In the genomic region with DNA sequence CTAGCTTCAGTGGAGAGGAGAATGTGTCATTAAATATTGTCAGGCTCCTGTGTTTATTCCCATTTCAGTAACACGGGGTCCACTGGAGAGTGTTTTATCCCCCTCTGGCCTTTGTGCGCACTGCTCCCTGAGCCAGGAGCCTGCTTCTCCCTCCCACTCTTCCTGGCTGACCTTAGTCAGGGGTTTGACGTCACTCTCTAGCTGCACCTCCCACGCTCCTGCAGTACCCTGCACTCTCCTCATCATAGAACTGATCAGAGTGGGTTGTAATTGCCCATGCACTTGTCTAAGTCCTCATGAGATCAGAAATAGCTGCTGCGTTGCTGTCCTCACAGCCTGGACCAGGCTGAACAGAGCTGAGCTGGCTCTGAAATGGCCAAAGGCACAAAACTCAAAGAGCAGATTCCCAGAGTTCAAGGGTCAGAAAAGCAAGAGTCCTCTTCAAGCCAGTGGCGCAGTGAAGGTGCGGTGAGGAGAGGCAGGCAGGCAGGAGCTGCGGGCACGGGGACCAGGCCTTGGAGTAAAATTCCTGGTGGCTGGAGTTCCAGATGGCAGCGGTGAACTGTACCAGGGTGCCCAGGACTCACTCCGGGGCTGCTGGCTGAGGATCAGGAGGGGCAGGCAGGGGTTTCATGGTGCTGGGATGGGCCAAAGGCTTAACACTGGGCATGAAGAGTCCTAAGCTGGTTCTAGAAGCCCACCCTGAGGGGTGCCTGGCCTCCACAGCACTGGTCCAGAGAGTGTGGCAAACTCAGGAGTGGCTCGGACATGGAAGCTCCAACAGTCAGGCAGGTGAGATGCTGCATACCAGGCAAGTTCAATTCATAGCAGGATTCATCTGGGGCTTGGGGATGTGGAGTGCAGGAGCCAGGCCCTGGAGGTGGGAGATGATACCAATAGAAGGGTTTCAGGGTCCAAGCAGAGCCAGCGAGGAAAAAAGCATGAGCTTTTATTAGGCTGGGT, we compare ENCODE assay signal across 13 cellular contexts.
DNase-seq lines count a peak whose midpoint lies in the region; ATAC-seq and TF ChIP-seq lines count a peak whose summit lies in the region.
"Had no signal": no experiment of that assay in that cellular context is flagged by ENCODE, and none has a peak within 500 bp of the region (broad histone marks: within the 10 kb centered on the region; RNA-seq: fewer than 3 reads in every experiment).

No MANE protein-coding gene starts in this region.

- peaks cover 13% of the 10 kb centered on the region for H3K4me1 Mint-ChIP-seq in nephron progenitor cell
- H3K4me1 Mint-ChIP-seq: activated naive CD8-positive, alpha-beta T cell treated with anti-CD3 and anti-CD28 coated beads, Interleukin-2, amount 10 ng/mL, durations not matched to agents 7 days and 5 days; B cell had no signal

- DNase-seq in DMS153 treated with DMSO at 0.1 percent for 48 hours (lab: John Stamatoyannopoulos, UW; ENCODE audit: unreplicated experiment) (peak; percentile 50), NCI-H1092 treated with DMSO at 0.1 percent for 48 hours (lab: John Stamatoyannopoulos, UW) (peak; percentile 86), ecto neural progenitor cell (ENCODE audit: low spot score) (peak; percentile 39), nephron progenitor cell (peak; percentile 23), HT-29 (ENCODE audit: low spot score) (no peak), CD1c-positive myeloid dendritic cell (ENCODE audit: extremely low spot score) (no peak)
- no peak for DNase-seq in stimulated activated CD4-positive, alpha-beta T cell treated with anti-CD3 and anti-CD28 coated beads, Interleukin-12 subunit alpha, Interleukin-12 subunit beta, amount 100 ng/mL, for 4 hours
- DNase-seq: activated CD8-positive, alpha-beta T cell treated with anti-CD3 and anti-CD28 coated beads, Interleukin-2, amount 10 ng/mL, durations not matched to agents 7 days and 5 days; activated naive CD8-positive, alpha-beta T cell treated with anti-CD3 and anti-CD28 coated beads, Interleukin-2, amount 10 ng/mL, durations not matched to agents 7 days and 5 days; psoas muscle had no signal

- H3K9me3 Mint-ChIP-seq in nephron progenitor cell, result no peaks in the 10 kb centered on the region
- H3K9me3 Mint-ChIP-seq: activated naive CD8-positive, alpha-beta T cell treated with anti-CD3 and anti-CD28 coated beads, Interleukin-2, amount 10 ng/mL, durations not matched to agents 7 days and 5 days had no signal

- peak overlapping the region; percentile 36 for H3K27ac Mint-ChIP-seq in nephron progenitor cell
- H3K27ac Mint-ChIP-seq: activated CD8-positive, alpha-beta T cell treated with anti-CD3 and anti-CD28 coated beads, Interleukin-2, amount 10 ng/mL, durations not matched to agents 7 days and 5 days; activated naive CD8-positive, alpha-beta T cell treated with anti-CD3 and anti-CD28 coated beads, Interleukin-2, amount 10 ng/mL, durations not matched to agents 7 days and 5 days; B cell had no signal

- no peaks in the 10 kb centered on the region for H3K36me3 Mint-ChIP-seq in nephron progenitor cell (ENCODE audit: low read depth)
- H3K36me3 Mint-ChIP-seq: activated naive CD8-positive, alpha-beta T cell treated with anti-CD3 and anti-CD28 coated beads, Interleukin-2, amount 10 ng/mL, durations not matched to agents 7 days and 5 days had no signal

- no peak overlapping the region for H3K4me3 Mint-ChIP-seq in nephron progenitor cell
- H3K4me3 Mint-ChIP-seq: activated CD8-positive, alpha-beta T cell treated with anti-CD3 and anti-CD28 coated beads, Interleukin-2, amount 10 ng/mL, durations not matched to agents 7 days and 5 days; activated naive CD8-positive, alpha-beta T cell treated with anti-CD3 and anti-CD28 coated beads, Interleukin-2, amount 10 ng/mL, durations not matched to agents 7 days and 5 days; B cell had no signal

- TF ChIP-seq CTCF in nephron progenitor cell (IDR thresholded peaks at IDR 0.05), result no peak

- no peak for ATAC-seq in GM18861 (IDR thresholded peaks at IDR 0.05; ENCODE audit: unreplicated experiment)
- ATAC-seq: activated CD8-positive, alpha-beta T cell treated with anti-CD3 and anti-CD28 coated beads, Interleukin-2, amount 10 ng/mL, durations not matched to agents 7 days and 5 days; HCT116; psoas muscle had no signal

- no peaks in the 10 kb centered on the region for H3K27me3 Mint-ChIP-seq in nephron progenitor cell (ENCODE audit: low read depth, poor library complexity)
- H3K27me3 Mint-ChIP-seq: activated naive CD8-positive, alpha-beta T cell treated with anti-CD3 and anti-CD28 coated beads, Interleukin-2, amount 10 ng/mL, durations not matched to agents 7 days and 5 days; B cell had no signal

Comparison
In these comparisons a context has a peak if more than half of its experiments do, and no peak if none do; other contexts are left out.
1. DNase-seq: peak in DMS153 treated with DMSO at 0.1 percent for 48 hours (single experiment), NCI-H1092 treated with DMSO at 0.1 percent for 48 hours (single experiment), ecto neural progenitor cell (single experiment) and nephron progenitor cell (single experiment); none in HT-29 (single experiment), CD1c-positive myeloid dendritic cell (single experiment) and stimulated activated CD4-positive, alpha-beta T cell treated with anti-CD3 and anti-CD28 coated beads, Interleukin-12 subunit alpha, Interleukin-12 subunit beta, amount 100 ng/mL, for 4 hours (single experiment).